Comparison of ENCODE assay signal across 13 cellular contexts in genomic region chr16:87829123-87829980, GRCh38. TPM values are rescaled to one million over a fixed set of nuclear protein-coding genes. Genes with fewer than 3 reads are reported as not detected.
DNase-seq lines count a peak whose midpoint lies in the region; ATAC-seq and TF ChIP-seq lines count a peak whose summit lies in the region.
"Had no signal": no experiment of that assay in that cellular context is flagged by ENCODE, and none has a peak within 500 bp of the region (broad histone marks: within the 10 kb centered on the region; RNA-seq: fewer than 3 reads in every experiment).

No MANE protein-coding gene starts in this region.

- no peaks in the 10 kb centered on the region for H3K9me3 ChIP-seq in neural progenitor cell (ENCODE audit: low read depth)
- H3K9me3 ChIP-seq: right lobe of liver, upper lobe of right lung had no signal

- peaks cover 23% of the 10 kb centered on the region for H3K4me1 ChIP-seq in neural progenitor cell
- H3K4me1 ChIP-seq: right lobe of liver, upper lobe of right lung had no signal

- H3K4me1 Mint-ChIP-seq in activated CD8-positive, alpha-beta memory T cell treated with anti-CD3 and anti-CD28 coated beads, Interleukin-2, amount 10 ng/mL, durations not matched to agents 7 days and 5 days: no peaks in the 10 kb centered on the region
- H3K4me1 Mint-ChIP-seq in activated naive CD8-positive, alpha-beta T cell (ENCODE audit: low read depth): peaks cover 1% of the 10 kb centered on the region
- H3K4me1 Mint-ChIP-seq in neural progenitor cell: peaks cover 24% of the 10 kb centered on the region
- H3K4me1 Mint-ChIP-seq: naive thymus-derived CD4-positive, alpha-beta T cell had no signal

- H2AFZ ChIP-seq in neural progenitor cell (replicated peaks): no peak overlapping the region

- H3K4me3 Mint-ChIP-seq in activated CD8-positive, alpha-beta memory T cell treated with anti-CD3 and anti-CD28 coated beads, Interleukin-2, amount 10 ng/mL, durations not matched to agents 7 days and 5 days: no peak overlapping the region
- H3K4me3 Mint-ChIP-seq in activated naive CD8-positive, alpha-beta T cell: no peak overlapping the region
- H3K4me3 Mint-ChIP-seq in neural progenitor cell: no peak overlapping the region

- H3F3A ChIP-seq in neural progenitor cell (ENCODE audit: low read depth): peaks cover 5% of the 10 kb centered on the region

- CTCF ChIA-PET in activated CD8-positive, alpha-beta memory T cell treated with anti-CD3 and anti-CD28 coated beads, Interleukin-2, amount 10 ng/mL, durations not matched to agents 7 days and 5 days (lab: Charles Lee): interaction anchor here (0.6 to 2.0 kb wide), 4 partner anchors 11 to 48 kb away, joined by 3 to 6 read pairs (median 4); no protein-coding TSS in a partner anchor

- H3K4me2 ChIP-seq in neural progenitor cell: no peak overlapping the region

- TF ChIP-seq CTCF in neural progenitor cell (IDR thresholded peaks at IDR 0.05): no peak

- no peaks in the 10 kb centered on the region for H3K27me3 Mint-ChIP-seq in activated CD8-positive, alpha-beta memory T cell treated with anti-CD3 and anti-CD28 coated beads, Interleukin-2, amount 10 ng/mL, durations not matched to agents 7 days and 5 days
- no peaks in the 10 kb centered on the region for H3K27me3 Mint-ChIP-seq in activated naive CD8-positive, alpha-beta T cell
- H3K27me3 Mint-ChIP-seq in neural progenitor cell (ENCODE audit: insufficient read depth, low read depth): peaks cover 2% of the 10 kb centered on the region
- H3K27me3 Mint-ChIP-seq: naive thymus-derived CD4-positive, alpha-beta T cell had no signal

- DNase-seq in activated CD8-positive, alpha-beta memory T cell treated with anti-CD3 and anti-CD28 coated beads, Interleukin-2, amount 50 U/mL, for 48 hours: peak; percentile 68
- no peak for DNase-seq in activated CD8-positive, alpha-beta memory T cell treated with anti-CD3 and anti-CD28 coated beads, Interleukin-2, amount 10 ng/mL, durations not matched to agents 7 days and 5 days
- peak; percentile 51 for DNase-seq in NCI-H2107 (lab: John Stamatoyannopoulos, UW)
- no peak for DNase-seq in neural progenitor cell (ENCODE audit: low spot score)
- DNase-seq in activated gamma-delta T cell (lab: John Stamatoyannopoulos, UW): no peak
- DNase-seq in iPS-NIHi7 (ENCODE audit: extremely low spot score): no peak
- DNase-seq: GDM1; naive thymus-derived CD4-positive, alpha-beta T cell; upper lobe of right lung had no signal

- no peak overlapping the region for H3K9ac ChIP-seq in neural progenitor cell

- H3K4me3 ChIP-seq in neural progenitor cell: no peak overlapping the region
- H3K4me3 ChIP-seq: right lobe of liver, upper lobe of right lung had no signal

- H3K36me3 ChIP-seq in neural progenitor cell: no peaks in the 10 kb centered on the region

- H3K27me3 ChIP-seq in neural progenitor cell: no peaks in the 10 kb centered on the region
- H3K27me3 ChIP-seq: right lobe of liver had no signal

- peaks cover 15% of the 10 kb centered on the region for H3K36me3 Mint-ChIP-seq in activated CD8-positive, alpha-beta memory T cell treated with anti-CD3 and anti-CD28 coated beads, Interleukin-2, amount 10 ng/mL, durations not matched to agents 7 days and 5 days
- peaks cover 3% of the 10 kb centered on the region for H3K36me3 Mint-ChIP-seq in activated naive CD8-positive, alpha-beta T cell
- peaks cover 3% of the 10 kb centered on the region for H3K36me3 Mint-ChIP-seq in neural progenitor cell

- H3K79me2 ChIP-seq in neural progenitor cell (ENCODE audit: low read depth): no peaks in the 10 kb centered on the region

- no peaks in the 10 kb centered on the region for H4K20me1 ChIP-seq in neural progenitor cell (ENCODE audit: low read depth)

- no peaks in the 10 kb centered on the region for H3K9me3 Mint-ChIP-seq in activated CD8-positive, alpha-beta memory T cell treated with anti-CD3 and anti-CD28 coated beads, Interleukin-2, amount 10 ng/mL, durations not matched to agents 7 days and 5 days (ENCODE audit: low read depth)
- no peaks in the 10 kb centered on the region for H3K9me3 Mint-ChIP-seq in activated naive CD8-positive, alpha-beta T cell (ENCODE audit: low read depth)
- no peaks in the 10 kb centered on the region for H3K9me3 Mint-ChIP-seq in neural progenitor cell
- H3K9me3 Mint-ChIP-seq: naive thymus-derived CD4-positive, alpha-beta T cell had no signal

- no peak overlapping the region for H3K27ac ChIP-seq in neural progenitor cell
- H3K27ac ChIP-seq: right lobe of liver, upper lobe of right lung, VCaP had no signal

- no peak overlapping the region for H3K27ac Mint-ChIP-seq in activated CD8-positive, alpha-beta memory T cell treated with anti-CD3 and anti-CD28 coated beads, Interleukin-2, amount 10 ng/mL, durations not matched to agents 7 days and 5 days
- H3K27ac Mint-ChIP-seq in activated naive CD8-positive, alpha-beta T cell: peak overlapping the region; percentile 61
- H3K27ac Mint-ChIP-seq in neural progenitor cell: peak overlapping the region; percentile 50

- no peak for ATAC-seq in activated CD8-positive, alpha-beta memory T cell treated with anti-CD3 and anti-CD28 coated beads, Interleukin-2, amount 10 ng/mL, durations not matched to agents 7 days and 5 days
- no peak for ATAC-seq in HG03196 (IDR thresholded peaks at IDR 0.05; ENCODE audit: unreplicated experiment)
- ATAC-seq: naive thymus-derived CD4-positive, alpha-beta T cell; upper lobe of right lung had no signal

RNA-seq across cellular contexts. Expression of gene SLC7A5, which starts 40.0 kb away (rescaled TPM):
- total RNA-seq in activated CD8-positive, alpha-beta memory T cell treated with anti-CD3 and anti-CD28 coated beads, Interleukin-2, amount 10 ng/mL, durations not matched to agents 7 days and 5 days: 100 to 1,000 TPM; 114 to 220 TPM
- 2.8 and 8.8 TPM in 2 replicates for total RNA-seq in neural progenitor cell (ENCODE audit: low replicate concordance)

Comparison
In these comparisons a context has a peak if more than half of its experiments do, and no peak if none do; other contexts are left out.
1. DNase-seq: peak in activated CD8-positive, alpha-beta memory T cell treated with anti-CD3 and anti-CD28 coated beads, Interleukin-2, amount 50 U/mL, for 48 hours (single experiment) and NCI-H2107 (single experiment); none in activated CD8-positive, alpha-beta memory T cell treated with anti-CD3 and anti-CD28 coated beads, Interleukin-2, amount 10 ng/mL, durations not matched to agents 7 days and 5 days (single experiment), neural progenitor cell (single experiment), activated gamma-delta T cell (single experiment) and iPS-NIHi7 (single experiment).
2. RNA of gene SLC7A5, which starts 40.0 kb away (total RNA-seq): 114 to 220 TPM in activated CD8-positive, alpha-beta memory T cell treated with anti-CD3 and anti-CD28 coated beads, Interleukin-2, amount 10 ng/mL, durations not matched to agents 7 days and 5 days; 2.8 to 8.8 TPM in neural progenitor cell; every median in the first group is over 10 times any median in the second.